In the genomic region with DNA sequence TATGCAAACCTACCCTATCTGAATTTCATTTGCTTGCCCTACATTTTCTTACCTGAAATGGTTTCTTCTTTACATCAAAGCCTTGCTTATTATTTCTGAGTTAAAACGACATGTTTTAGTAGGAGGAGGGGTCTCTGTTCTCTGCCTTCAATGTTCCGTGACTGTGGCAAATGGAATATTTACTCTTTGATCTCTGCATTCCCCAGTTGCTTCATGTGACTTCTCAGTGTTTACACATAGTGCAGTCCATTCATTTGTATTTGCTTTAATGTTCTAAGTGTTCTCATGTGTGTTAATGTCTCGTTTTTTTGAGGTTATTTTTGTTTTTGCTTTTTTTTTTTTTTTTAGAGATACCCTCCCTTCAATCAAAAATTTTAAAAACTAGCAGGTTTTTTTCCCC, we compare ENCODE assay signal across 1 cellular context.
A peak's percentile ranks its signal among the peaks of the same experiment; 100 is the strongest.
TF ChIP-seq lines count a peak whose summit lies in the region.

No MANE protein-coding gene starts in this region.

TF ChIP-seq in HepG2, 621 proteins besides CTCF, POLR2A, EP300 and RAD21 (continued from another document and continues in another):
- no peak for TF ChIP-seq ZNF550 (CRISPR knock-in tag; IDR thresholded peaks at IDR 0.05; ENCODE audit: borderline replicate concordance)
- no peak for TF ChIP-seq KAT7 (CRISPR knock-in tag; IDR thresholded peaks at IDR 0.05; ENCODE audit: borderline replicate concordance)
- TF ChIP-seq, protein P1, sequence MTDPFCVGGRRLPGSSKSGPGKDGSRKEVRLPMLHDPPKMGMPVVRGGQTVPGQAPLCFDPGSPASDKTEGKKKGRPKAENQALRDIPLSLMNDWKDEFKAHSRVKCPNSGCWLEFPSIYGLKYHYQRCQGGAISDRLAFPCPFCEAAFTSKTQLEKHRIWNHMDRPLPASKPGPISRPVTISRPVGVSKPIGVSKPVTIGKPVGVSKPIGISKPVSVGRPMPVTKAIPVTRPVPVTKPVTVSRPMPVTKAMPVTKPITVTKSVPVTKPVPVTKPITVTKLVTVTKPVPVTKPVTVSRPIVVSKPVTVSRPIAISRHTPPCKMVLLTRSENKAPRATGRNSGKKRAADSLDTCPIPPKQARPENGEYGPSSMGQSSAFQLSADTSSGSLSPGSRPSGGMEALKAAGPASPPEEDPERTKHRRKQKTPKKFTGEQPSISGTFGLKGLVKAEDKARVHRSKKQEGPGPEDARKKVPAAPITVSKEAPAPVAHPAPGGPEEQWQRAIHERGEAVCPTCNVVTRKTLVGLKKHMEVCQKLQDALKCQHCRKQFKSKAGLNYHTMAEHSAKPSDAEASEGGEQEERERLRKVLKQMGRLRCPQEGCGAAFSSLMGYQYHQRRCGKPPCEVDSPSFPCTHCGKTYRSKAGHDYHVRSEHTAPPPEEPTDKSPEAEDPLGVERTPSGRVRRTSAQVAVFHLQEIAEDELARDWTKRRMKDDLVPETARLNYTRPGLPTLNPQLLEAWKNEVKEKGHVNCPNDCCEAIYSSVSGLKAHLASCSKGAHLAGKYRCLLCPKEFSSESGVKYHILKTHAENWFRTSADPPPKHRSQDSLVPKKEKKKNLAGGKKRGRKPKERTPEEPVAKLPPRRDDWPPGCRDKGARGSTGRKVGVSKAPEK (CRISPR knock-in tag; IDR thresholded peaks at IDR 0.05; ENCODE audit: borderline replicate concordance) = no peak
- TF ChIP-seq, protein P2, sequence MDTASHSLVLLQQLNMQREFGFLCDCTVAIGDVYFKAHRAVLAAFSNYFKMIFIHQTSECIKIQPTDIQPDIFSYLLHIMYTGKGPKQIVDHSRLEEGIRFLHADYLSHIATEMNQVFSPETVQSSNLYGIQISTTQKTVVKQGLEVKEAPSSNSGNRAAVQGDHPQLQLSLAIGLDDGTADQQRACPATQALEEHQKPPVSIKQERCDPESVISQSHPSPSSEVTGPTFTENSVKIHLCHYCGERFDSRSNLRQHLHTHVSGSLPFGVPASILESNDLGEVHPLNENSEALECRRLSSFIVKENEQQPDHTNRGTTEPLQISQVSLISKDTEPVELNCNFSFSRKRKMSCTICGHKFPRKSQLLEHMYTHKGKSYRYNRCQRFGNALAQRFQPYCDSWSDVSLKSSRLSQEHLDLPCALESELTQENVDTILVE (CRISPR knock-in tag; IDR thresholded peaks at IDR 0.05) = 0 out of 2 replicates have a peak, but pooled peaks have one; percentile 32
- TF ChIP-seq SP140L (CRISPR knock-in tag; IDR thresholded peaks at IDR 0.05; ENCODE audit: borderline replicate concordance) = no peak
- TF ChIP-seq MIER2 (CRISPR knock-in tag; IDR thresholded peaks at IDR 0.05) = no peak
- TF ChIP-seq, protein P3, sequence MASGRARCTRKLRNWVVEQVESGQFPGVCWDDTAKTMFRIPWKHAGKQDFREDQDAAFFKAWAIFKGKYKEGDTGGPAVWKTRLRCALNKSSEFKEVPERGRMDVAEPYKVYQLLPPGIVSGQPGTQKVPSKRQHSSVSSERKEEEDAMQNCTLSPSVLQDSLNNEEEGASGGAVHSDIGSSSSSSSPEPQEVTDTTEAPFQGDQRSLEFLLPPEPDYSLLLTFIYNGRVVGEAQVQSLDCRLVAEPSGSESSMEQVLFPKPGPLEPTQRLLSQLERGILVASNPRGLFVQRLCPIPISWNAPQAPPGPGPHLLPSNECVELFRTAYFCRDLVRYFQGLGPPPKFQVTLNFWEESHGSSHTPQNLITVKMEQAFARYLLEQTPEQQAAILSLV (CRISPR knock-in tag; IDR thresholded peaks at IDR 0.05; ENCODE audit: borderline replicate concordance) = no peak
- TF ChIP-seq ZBTB20 (CRISPR knock-in tag; IDR thresholded peaks at IDR 0.05; ENCODE audit: borderline replicate concordance, low read depth) = no peak
- TF ChIP-seq RFX3 (CRISPR knock-in tag; IDR thresholded peaks at IDR 0.05) = no peak
- TF ChIP-seq GATAD1 (CRISPR knock-in tag; IDR thresholded peaks at IDR 0.05) = 0 out of 2 replicates have a peak, but pooled peaks have one; percentile 43
- no peak for TF ChIP-seq ZNF12 (CRISPR knock-in tag; IDR thresholded peaks at IDR 0.05)
- TF ChIP-seq MBNL3 (CRISPR knock-in tag; conservative IDR thresholded peaks at IDR 0.05) = no peak
- TF ChIP-seq, protein P4, sequence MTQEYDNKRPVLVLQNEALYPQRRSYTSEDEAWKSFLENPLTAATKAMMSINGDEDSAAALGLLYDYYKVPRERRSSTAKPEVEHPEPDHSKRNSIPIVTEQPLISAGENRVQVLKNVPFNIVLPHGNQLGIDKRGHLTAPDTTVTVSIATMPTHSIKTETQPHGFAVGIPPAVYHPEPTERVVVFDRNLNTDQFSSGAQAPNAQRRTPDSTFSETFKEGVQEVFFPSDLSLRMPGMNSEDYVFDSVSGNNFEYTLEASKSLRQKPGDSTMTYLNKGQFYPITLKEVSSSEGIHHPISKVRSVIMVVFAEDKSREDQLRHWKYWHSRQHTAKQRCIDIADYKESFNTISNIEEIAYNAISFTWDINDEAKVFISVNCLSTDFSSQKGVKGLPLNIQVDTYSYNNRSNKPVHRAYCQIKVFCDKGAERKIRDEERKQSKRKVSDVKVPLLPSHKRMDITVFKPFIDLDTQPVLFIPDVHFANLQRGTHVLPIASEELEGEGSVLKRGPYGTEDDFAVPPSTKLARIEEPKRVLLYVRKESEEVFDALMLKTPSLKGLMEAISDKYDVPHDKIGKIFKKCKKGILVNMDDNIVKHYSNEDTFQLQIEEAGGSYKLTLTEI (CRISPR knock-in tag; conservative IDR thresholded peaks at IDR 0.05) = no peak
- TF ChIP-seq, protein P5, sequence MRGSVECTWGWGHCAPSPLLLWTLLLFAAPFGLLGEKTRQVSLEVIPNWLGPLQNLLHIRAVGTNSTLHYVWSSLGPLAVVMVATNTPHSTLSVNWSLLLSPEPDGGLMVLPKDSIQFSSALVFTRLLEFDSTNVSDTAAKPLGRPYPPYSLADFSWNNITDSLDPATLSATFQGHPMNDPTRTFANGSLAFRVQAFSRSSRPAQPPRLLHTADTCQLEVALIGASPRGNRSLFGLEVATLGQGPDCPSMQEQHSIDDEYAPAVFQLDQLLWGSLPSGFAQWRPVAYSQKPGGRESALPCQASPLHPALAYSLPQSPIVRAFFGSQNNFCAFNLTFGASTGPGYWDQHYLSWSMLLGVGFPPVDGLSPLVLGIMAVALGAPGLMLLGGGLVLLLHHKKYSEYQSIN (CRISPR knock-in tag; IDR thresholded peaks at IDR 0.05; ENCODE audit: borderline replicate concordance) = no peak
- TF ChIP-seq RBM39 (IDR thresholded peaks at IDR 0.05; ENCODE audit: low read depth, low read length, poor library complexity, severe bottlenecking) = no peak
- TF ChIP-seq, protein P6, sequence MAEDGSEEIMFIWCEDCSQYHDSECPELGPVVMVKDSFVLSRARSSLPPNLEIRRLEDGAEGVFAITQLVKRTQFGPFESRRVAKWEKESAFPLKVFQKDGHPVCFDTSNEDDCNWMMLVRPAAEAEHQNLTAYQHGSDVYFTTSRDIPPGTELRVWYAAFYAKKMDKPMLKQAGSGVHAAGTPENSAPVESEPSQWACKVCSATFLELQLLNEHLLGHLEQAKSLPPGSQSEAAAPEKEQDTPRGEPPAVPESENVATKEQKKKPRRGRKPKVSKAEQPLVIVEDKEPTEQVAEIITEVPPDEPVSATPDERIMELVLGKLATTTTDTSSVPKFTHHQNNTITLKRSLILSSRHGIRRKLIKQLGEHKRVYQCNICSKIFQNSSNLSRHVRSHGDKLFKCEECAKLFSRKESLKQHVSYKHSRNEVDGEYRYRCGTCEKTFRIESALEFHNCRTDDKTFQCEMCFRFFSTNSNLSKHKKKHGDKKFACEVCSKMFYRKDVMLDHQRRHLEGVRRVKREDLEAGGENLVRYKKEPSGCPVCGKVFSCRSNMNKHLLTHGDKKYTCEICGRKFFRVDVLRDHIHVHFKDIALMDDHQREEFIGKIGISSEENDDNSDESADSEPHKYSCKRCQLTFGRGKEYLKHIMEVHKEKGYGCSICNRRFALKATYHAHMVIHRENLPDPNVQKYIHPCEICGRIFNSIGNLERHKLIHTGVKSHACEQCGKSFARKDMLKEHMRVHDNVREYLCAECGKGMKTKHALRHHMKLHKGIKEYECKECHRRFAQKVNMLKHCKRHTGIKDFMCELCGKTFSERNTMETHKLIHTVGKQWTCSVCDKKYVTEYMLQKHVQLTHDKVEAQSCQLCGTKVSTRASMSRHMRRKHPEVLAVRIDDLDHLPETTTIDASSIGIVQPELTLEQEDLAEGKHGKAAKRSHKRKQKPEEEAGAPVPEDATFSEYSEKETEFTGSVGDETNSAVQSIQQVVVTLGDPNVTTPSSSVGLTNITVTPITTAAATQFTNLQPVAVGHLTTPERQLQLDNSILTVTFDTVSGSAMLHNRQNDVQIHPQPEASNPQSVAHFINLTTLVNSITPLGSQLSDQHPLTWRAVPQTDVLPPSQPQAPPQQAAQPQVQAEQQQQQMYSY (CRISPR knock-in tag; IDR thresholded peaks at IDR 0.05) = no peak
- TF ChIP-seq POGZ (CRISPR knock-in tag; IDR thresholded peaks at IDR 0.05) = peak; percentile 74; the same call in 1 of the 2 replicates
- TF ChIP-seq HNRNPL (IDR thresholded peaks at IDR 0.05; ENCODE audit: low read depth, low read length) = no peak
- no peak for TF ChIP-seq SYNCRIP (IDR thresholded peaks at IDR 0.05; ENCODE audit: insufficient read depth, low read depth, low read length)
- TF ChIP-seq, protein P7, sequence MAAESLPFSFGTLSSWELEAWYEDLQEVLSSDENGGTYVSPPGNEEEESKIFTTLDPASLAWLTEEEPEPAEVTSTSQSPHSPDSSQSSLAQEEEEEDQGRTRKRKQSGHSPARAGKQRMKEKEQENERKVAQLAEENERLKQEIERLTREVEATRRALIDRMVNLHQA (CRISPR knock-in tag; IDR thresholded peaks at IDR 0.05) = no peak
- no peak for TF ChIP-seq ZNF616 (CRISPR knock-in tag; IDR thresholded peaks at IDR 0.05; ENCODE audit: low read depth)
- no peak for TF ChIP-seq ZNF724P (CRISPR knock-in tag; IDR thresholded peaks at IDR 0.05; ENCODE audit: borderline replicate concordance)
- TF ChIP-seq PPARG (CRISPR knock-in tag; conservative IDR thresholded peaks at IDR 0.05) = peak; percentile 58; the same call in 1 of the 2 replicates
- TF ChIP-seq, protein P8, sequence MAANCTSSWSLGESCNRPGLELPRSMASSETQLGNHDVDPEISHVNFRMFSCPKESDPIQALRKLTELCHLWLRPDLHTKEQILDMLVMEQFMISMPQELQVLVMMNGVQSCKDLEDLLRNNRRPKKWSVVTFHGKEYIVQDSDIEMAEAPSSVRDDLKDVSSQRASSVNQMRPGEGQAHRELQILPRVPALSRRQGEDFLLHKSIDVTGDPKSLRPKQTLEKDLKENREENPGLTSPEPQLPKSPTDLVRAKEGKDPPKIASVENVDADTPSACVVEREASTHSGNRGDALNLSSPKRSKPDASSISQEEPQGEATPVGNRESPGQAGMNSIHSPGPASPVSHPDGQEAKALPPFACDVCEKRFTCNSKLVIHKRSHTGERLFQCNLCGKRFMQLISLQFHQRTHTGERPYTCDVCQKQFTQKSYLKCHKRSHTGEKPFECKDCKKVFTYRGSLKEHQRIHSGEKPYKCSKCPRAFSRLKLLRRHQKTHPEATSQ (CRISPR knock-in tag; IDR thresholded peaks at IDR 0.05; ENCODE audit: borderline replicate concordance) = no peak
- TF ChIP-seq, protein P9, sequence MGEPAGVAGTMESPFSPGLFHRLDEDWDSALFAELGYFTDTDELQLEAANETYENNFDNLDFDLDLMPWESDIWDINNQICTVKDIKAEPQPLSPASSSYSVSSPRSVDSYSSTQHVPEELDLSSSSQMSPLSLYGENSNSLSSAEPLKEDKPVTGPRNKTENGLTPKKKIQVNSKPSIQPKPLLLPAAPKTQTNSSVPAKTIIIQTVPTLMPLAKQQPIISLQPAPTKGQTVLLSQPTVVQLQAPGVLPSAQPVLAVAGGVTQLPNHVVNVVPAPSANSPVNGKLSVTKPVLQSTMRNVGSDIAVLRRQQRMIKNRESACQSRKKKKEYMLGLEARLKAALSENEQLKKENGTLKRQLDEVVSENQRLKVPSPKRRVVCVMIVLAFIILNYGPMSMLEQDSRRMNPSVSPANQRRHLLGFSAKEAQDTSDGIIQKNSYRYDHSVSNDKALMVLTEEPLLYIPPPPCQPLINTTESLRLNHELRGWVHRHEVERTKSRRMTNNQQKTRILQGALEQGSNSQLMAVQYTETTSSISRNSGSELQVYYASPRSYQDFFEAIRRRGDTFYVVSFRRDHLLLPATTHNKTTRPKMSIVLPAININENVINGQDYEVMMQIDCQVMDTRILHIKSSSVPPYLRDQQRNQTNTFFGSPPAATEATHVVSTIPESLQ (CRISPR knock-in tag; conservative IDR thresholded peaks at IDR 0.05) = no peak
- TF ChIP-seq JDP2 (CRISPR knock-in tag; IDR thresholded peaks at IDR 0.05; ENCODE audit: borderline replicate concordance) = no peak
- TF ChIP-seq DNMT3B (CRISPR knock-in tag; conservative IDR thresholded peaks at IDR 0.05) = no peak; the same call in 1 of the 2 replicates
- TF ChIP-seq, protein P10, sequence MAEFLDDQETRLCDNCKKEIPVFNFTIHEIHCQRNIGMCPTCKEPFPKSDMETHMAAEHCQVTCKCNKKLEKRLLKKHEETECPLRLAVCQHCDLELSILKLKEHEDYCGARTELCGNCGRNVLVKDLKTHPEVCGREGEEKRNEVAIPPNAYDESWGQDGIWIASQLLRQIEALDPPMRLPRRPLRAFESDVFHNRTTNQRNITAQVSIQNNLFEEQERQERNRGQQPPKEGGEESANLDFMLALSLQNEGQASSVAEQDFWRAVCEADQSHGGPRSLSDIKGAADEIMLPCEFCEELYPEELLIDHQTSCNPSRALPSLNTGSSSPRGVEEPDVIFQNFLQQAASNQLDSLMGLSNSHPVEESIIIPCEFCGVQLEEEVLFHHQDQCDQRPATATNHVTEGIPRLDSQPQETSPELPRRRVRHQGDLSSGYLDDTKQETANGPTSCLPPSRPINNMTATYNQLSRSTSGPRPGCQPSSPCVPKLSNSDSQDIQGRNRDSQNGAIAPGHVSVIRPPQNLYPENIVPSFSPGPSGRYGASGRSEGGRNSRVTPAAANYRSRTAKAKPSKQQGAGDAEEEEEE (CRISPR knock-in tag; IDR thresholded peaks at IDR 0.05; ENCODE audit: borderline replicate concordance) = no peak
- peak; percentile 72 for TF ChIP-seq HHEX (CRISPR knock-in tag; IDR thresholded peaks at IDR 0.05)
- TF ChIP-seq KLF15 (CRISPR knock-in tag; IDR thresholded peaks at IDR 0.05; ENCODE audit: borderline replicate concordance) = no peak
- TF ChIP-seq, protein P11, sequence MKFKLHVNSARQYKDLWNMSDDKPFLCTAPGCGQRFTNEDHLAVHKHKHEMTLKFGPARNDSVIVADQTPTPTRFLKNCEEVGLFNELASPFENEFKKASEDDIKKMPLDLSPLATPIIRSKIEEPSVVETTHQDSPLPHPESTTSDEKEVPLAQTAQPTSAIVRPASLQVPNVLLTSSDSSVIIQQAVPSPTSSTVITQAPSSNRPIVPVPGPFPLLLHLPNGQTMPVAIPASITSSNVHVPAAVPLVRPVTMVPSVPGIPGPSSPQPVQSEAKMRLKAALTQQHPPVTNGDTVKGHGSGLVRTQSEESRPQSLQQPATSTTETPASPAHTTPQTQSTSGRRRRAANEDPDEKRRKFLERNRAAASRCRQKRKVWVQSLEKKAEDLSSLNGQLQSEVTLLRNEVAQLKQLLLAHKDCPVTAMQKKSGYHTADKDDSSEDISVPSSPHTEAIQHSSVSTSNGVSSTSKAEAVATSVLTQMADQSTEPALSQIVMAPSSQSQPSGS (CRISPR knock-in tag; IDR thresholded peaks at IDR 0.05) = peak; percentile 41; the same call in 1 of the 2 replicates
- TF ChIP-seq ZNF670 (CRISPR knock-in tag; IDR thresholded peaks at IDR 0.05; ENCODE audit: borderline replicate concordance) = no peak
- no peak for TF ChIP-seq ATF7 (IDR thresholded peaks at IDR 0.05)
- no peak for TF ChIP-seq ATF7 (CRISPR knock-in tag; IDR thresholded peaks at IDR 0.05)
- TF ChIP-seq TEAD2 (CRISPR knock-in tag; IDR thresholded peaks at IDR 0.05) = no peak
- no peak for TF ChIP-seq CBFB (CRISPR knock-in tag; IDR thresholded peaks at IDR 0.05)
- TF ChIP-seq ZNF496 (CRISPR knock-in tag; IDR thresholded peaks at IDR 0.05; ENCODE audit: insufficient replicate concordance) = no peak
- TF ChIP-seq ZNF777 (CRISPR knock-in tag; IDR thresholded peaks at IDR 0.05) = no peak
- TF ChIP-seq ZFP41 (CRISPR knock-in tag; IDR thresholded peaks at IDR 0.05; ENCODE audit: borderline replicate concordance) = no peak
- TF ChIP-seq CBX2 (IDR thresholded peaks at IDR 0.05; ENCODE audit: low read depth, low read length) = no peak
- TF ChIP-seq CBX2 (CRISPR knock-in tag; IDR thresholded peaks at IDR 0.05; ENCODE audit: low read depth) = no peak
- TF ChIP-seq ZNF678 (CRISPR knock-in tag; IDR thresholded peaks at IDR 0.05) = no peak
- TF ChIP-seq KDM5B (CRISPR knock-in tag; IDR thresholded peaks at IDR 0.05; ENCODE audit: borderline replicate concordance) = no peak
